In the genomic region with DNA sequence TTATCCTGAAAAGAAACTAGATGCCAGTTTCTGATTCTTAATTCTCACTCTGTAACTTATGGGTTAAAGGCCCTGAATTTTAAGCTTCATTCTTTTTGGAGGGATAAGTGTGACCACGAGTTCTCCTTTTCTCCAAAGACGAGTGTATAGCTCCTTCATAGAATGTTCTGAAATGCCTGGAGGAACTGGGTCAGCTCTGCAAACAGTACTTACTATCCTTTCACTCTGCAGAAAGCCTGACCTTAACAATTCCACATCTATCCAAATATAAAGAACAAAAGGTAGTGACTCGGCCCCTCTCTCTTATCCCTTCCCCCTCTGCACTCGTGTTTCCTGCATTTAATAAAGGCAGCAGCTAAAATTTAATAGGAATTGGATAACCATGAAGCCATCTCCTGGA, we compare ENCODE assay signal across 2 cellular contexts.
TF ChIP-seq lines count a peak whose summit lies in the region.

No MANE protein-coding gene starts in this region.

TF ChIP-seq in GM23338, 12 proteins besides CTCF, POLR2A, EP300 and RAD21 (continues in another document):
- TF ChIP-seq ZNF114 (CRISPR knock-in tag; IDR thresholded peaks at IDR 0.05) (no peak), STAT1 (IDR thresholded peaks at IDR 0.05; ENCODE audit: unreplicated experiment) (no peak), EZH2phosphoT487 (IDR thresholded peaks at IDR 0.05; ENCODE audit: unreplicated experiment) (no peak), EZH2 (IDR thresholded peaks at IDR 0.05; ENCODE audit: low read depth, unreplicated experiment) (no peak), NANOG (IDR thresholded peaks at IDR 0.05; ENCODE audit: borderline replicate concordance) (no peak), JUNB (IDR thresholded peaks at IDR 0.05; ENCODE audit: unreplicated experiment) (no peak), POLR2AphosphoS5 (IDR thresholded peaks at IDR 0.05; ENCODE audit: low read depth) (no peak)
- TF ChIP-seq, protein P1, sequence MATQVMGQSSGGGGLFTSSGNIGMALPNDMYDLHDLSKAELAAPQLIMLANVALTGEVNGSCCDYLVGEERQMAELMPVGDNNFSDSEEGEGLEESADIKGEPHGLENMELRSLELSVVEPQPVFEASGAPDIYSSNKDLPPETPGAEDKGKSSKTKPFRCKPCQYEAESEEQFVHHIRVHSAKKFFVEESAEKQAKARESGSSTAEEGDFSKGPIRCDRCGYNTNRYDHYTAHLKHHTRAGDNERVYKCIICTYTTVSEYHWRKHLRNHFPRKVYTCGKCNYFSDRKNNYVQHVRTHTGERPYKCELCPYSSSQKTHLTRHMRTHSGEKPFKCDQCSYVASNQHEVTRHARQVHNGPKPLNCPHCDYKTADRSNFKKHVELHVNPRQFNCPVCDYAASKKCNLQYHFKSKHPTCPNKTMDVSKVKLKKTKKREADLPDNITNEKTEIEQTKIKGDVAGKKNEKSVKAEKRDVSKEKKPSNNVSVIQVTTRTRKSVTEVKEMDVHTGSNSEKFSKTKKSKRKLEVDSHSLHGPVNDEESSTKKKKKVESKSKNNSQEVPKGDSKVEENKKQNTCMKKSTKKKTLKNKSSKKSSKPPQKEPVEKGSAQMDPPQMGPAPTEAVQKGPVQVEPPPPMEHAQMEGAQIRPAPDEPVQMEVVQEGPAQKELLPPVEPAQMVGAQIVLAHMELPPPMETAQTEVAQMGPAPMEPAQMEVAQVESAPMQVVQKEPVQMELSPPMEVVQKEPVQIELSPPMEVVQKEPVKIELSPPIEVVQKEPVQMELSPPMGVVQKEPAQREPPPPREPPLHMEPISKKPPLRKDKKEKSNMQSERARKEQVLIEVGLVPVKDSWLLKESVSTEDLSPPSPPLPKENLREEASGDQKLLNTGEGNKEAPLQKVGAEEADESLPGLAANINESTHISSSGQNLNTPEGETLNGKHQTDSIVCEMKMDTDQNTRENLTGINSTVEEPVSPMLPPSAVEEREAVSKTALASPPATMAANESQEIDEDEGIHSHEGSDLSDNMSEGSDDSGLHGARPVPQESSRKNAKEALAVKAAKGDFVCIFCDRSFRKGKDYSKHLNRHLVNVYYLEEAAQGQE (IDR thresholded peaks at IDR 0.05; ENCODE audit: unreplicated experiment), result no peak
- TF ChIP-seq, protein P2, sequence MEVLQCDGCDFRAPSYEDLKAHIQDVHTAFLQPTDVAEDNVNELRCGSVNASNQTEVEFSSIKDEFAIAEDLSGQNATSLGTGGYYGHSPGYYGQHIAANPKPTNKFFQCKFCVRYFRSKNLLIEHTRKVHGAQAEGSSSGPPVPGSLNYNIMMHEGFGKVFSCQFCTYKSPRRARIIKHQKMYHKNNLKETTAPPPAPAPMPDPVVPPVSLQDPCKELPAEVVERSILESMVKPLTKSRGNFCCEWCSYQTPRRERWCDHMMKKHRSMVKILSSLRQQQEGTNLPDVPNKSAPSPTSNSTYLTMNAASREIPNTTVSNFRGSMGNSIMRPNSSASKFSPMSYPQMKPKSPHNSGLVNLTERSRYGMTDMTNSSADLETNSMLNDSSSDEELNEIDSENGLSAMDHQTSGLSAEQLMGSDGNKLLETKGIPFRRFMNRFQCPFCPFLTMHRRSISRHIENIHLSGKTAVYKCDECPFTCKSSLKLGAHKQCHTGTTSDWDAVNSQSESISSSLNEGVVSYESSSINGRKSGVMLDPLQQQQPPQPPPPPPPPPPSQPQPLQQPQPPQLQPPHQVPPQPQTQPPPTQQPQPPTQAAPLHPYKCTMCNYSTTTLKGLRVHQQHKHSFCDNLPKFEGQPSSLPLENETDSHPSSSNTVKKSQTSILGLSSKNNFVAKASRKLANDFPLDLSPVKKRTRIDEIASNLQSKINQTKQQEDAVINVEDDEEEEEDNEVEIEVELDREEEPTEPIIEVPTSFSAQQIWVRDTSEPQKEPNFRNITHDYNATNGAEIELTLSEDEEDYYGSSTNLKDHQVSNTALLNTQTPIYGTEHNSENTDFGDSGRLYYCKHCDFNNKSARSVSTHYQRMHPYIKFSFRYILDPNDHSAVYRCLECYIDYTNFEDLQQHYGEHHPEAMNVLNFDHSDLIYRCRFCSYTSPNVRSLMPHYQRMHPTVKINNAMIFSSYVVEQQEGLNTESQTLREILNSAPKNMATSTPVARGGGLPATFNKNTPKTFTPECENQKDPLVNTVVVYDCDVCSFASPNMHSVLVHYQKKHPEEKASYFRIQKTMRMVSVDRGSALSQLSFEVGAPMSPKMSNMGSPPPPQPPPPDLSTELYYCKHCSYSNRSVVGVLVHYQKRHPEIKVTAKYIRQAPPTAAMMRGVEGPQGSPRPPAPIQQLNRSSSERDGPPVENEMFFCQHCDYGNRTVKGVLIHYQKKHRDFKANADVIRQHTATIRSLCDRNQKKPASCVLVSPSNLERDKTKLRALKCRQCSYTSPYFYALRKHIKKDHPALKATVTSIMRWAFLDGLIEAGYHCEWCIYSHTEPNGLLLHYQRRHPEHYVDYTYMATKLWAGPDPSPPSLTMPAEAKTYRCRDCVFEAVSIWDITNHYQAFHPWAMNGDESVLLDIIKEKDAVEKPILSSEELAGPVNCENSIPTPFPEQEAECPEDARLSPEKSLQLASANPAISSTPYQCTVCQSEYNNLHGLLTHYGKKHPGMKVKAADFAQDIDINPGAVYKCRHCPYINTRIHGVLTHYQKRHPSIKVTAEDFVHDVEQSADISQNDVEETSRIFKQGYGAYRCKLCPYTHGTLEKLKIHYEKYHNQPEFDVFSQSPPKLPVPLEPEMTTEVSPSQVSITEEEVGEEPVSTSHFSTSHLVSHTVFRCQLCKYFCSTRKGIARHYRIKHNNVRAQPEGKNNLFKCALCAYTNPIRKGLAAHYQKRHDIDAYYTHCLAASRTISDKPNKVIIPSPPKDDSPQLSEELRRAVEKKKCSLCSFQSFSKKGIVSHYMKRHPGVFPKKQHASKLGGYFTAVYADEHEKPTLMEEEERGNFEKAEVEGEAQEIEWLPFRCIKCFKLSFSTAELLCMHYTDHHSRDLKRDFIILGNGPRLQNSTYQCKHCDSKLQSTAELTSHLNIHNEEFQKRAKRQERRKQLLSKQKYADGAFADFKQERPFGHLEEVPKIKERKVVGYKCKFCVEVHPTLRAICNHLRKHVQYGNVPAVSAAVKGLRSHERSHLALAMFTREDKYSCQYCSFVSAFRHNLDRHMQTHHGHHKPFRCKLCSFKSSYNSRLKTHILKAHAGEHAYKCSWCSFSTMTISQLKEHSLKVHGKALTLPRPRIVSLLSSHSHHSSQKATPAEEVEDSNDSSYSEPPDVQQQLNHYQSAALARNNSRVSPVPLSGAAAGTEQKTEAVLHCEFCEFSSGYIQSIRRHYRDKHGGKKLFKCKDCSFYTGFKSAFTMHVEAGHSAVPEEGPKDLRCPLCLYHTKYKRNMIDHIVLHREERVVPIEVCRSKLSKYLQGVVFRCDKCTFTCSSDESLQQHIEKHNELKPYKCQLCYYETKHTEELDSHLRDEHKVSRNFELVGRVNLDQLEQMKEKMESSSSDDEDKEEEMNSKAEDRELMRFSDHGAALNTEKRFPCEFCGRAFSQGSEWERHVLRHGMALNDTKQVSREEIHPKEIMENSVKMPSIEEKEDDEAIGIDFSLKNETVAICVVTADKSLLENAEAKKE (CRISPR knock-in tag; IDR thresholded peaks at IDR 0.05), result no peak
- TF ChIP-seq, protein P3, sequence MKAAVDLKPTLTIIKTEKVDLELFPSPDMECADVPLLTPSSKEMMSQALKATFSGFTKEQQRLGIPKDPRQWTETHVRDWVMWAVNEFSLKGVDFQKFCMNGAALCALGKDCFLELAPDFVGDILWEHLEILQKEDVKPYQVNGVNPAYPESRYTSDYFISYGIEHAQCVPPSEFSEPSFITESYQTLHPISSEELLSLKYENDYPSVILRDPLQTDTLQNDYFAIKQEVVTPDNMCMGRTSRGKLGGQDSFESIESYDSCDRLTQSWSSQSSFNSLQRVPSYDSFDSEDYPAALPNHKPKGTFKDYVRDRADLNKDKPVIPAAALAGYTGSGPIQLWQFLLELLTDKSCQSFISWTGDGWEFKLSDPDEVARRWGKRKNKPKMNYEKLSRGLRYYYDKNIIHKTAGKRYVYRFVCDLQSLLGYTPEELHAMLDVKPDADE (IDR thresholded peaks at IDR 0.05), result no peak

TF ChIP-seq in endothelial cell of umbilical vein, 7 proteins besides CTCF, POLR2A, EP300 and RAD21:
- no peak for TF ChIP-seq GATA2 (IDR thresholded peaks at IDR 0.05; ENCODE audit: insufficient read depth, insufficient read length, low read depth, low read length)
- TF ChIP-seq, protein P4, sequence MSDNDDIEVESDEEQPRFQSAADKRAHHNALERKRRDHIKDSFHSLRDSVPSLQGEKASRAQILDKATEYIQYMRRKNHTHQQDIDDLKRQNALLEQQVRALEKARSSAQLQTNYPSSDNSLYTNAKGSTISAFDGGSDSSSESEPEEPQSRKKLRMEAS (IDR thresholded peaks at IDR 0.05; ENCODE audit: insufficient read depth, insufficient read length), result no peak
- no peak for TF ChIP-seq MYC (IDR thresholded peaks at IDR 0.05; ENCODE audit: low read depth, low read length)
- TF ChIP-seq POLR2AphosphoS5 (IDR thresholded peaks at IDR 0.05; ENCODE audit: insufficient read depth, low read depth, low read length), result no peak
- no peak for TF ChIP-seq EZH2 (IDR thresholded peaks at IDR 0.05; ENCODE audit: borderline replicate concordance, low read depth, low read length, severe bottlenecking)
- TF ChIP-seq FOS (IDR thresholded peaks at IDR 0.05; ENCODE audit: borderline replicate concordance, insufficient read depth, low read length), result no peak
- TF ChIP-seq JUN (IDR thresholded peaks at IDR 0.05; ENCODE audit: borderline replicate concordance, insufficient read depth, insufficient read length, low read depth), result no peak
